Comparison of ENCODE assay signal across 10 cellular contexts in genomic region chr17:35448899-35449227, GRCh38. TPM values are rescaled to one million over a fixed set of nuclear protein-coding genes. Genes with fewer than 3 reads are reported as not detected.
DNase-seq lines count a peak whose midpoint lies in the region; ATAC-seq and TF ChIP-seq lines count a peak whose summit lies in the region.
"Had no signal": no experiment of that assay in that cellular context is flagged by ENCODE, and none has a peak within 500 bp of the region (broad histone marks: within the 10 kb centered on the region; RNA-seq: fewer than 3 reads in every experiment).

No MANE protein-coding gene starts in this region.

- TF ChIP-seq CTCF in AG04450 (IDR thresholded peaks at IDR 0.05; ENCODE audit: low read depth, low read length) (no peak), cardiac fibroblast (IDR thresholded peaks at IDR 0.05; ENCODE audit: low read depth, low read length) (no peak), GM10266 (IDR thresholded peaks at IDR 0.05; ENCODE audit: control insufficient read depth, insufficient read depth, low read depth, missing control alignments) (no peak)

- H3K27me3 ChIP-seq in AG04450 (ENCODE audit: control insufficient read depth, insufficient read depth, low read length): peaks cover 14% of the 10 kb centered on the region

- no peak for DNase-seq in AG04450 (ENCODE audit: low read depth, low spot score)
- DNase-seq in cardiac fibroblast (ENCODE audit: low read depth in 2 of 2): no peak
- no peak for DNase-seq in naive thymus-derived CD8-positive, alpha-beta T cell
- DNase-seq in KG1 (lab: John Stamatoyannopoulos, UW): no peak
- no peak for DNase-seq in GM10266 (ENCODE audit: extremely low spot score)
- no peak for DNase-seq in central memory CD4-positive, alpha-beta T cell
- DNase-seq: cortex of kidney, SHP77 treated with DMSO at 0.1 percent for 48 hours had no signal

- POLR2A ChIA-PET in AG04450 (lab: Yijun Ruan, JAX): interaction anchor here (1.3 to 1.9 kb wide), 2 partner anchors 15 to 75 kb away, joined by 5 to 9 read pairs; partner anchors contain the start of gene SLFN11
- POLR2A ChIA-PET in naive thymus-derived CD8-positive, alpha-beta T cell (lab: Charles Lee): interaction anchor here (0.7 to 2.8 kb wide), 14 partner anchors 10 to 136 kb away, joined by 3 to 30 read pairs (median 8); partner anchors contain the start of gene SLFN11

- H3K4me3 Mint-ChIP-seq in naive thymus-derived CD8-positive, alpha-beta T cell: peak overlapping the region; percentile 77 to 92 (median 86)

- H3K9me3 ChIP-seq in AG04450 (ENCODE audit: control insufficient read depth, insufficient read depth, low read length): peaks cover 5% of the 10 kb centered on the region; the same call in 1 of the 2 replicates

- H3K27ac ChIP-seq in AG04450 (ENCODE audit: low read depth, low read length): no peak overlapping the region

- no peaks in the 10 kb centered on the region for H3K9me3 Mint-ChIP-seq in naive thymus-derived CD8-positive, alpha-beta T cell

- H3K27ac Mint-ChIP-seq in naive thymus-derived CD8-positive, alpha-beta T cell: peak overlapping the region; percentile 82 to 94 (median 92)

- peaks cover 2 to 28% (median 17%) of the 10 kb centered on the region in 4 donors for H3K4me1 Mint-ChIP-seq in naive thymus-derived CD8-positive, alpha-beta T cell

- CTCF ChIA-PET in AG04450 (lab: Charles Lee): interaction anchor here (1.1 to 1.3 kb wide), 2 partner anchors 15 to 210 kb away, joined by 3 to 4 read pairs; no protein-coding TSS in a partner anchor

- peak overlapping the region; percentile 63 for H3K4me3 ChIP-seq in AG04450 (ENCODE audit: low read depth, low read length)
- H3K4me3 ChIP-seq in cardiac fibroblast (replicated peaks in 1 of 2; ENCODE audit: low read depth in 2 of 2, low read length in 2 of 2): peak overlapping the region; percentile 53 to 55

- H3K27me3 Mint-ChIP-seq in naive thymus-derived CD8-positive, alpha-beta T cell: no peaks in the 10 kb centered on the region

- ATAC-seq in HG02642 (IDR thresholded peaks at IDR 0.05; ENCODE audit: poor library complexity, unreplicated experiment) (peak; percentile 11), GM19351 (IDR thresholded peaks at IDR 0.05; ENCODE audit: unreplicated experiment) (no peak)
- ATAC-seq in naive thymus-derived CD8-positive, alpha-beta T cell: no peak

- H3K36me3 Mint-ChIP-seq in naive thymus-derived CD8-positive, alpha-beta T cell: peaks cover 0 to 18% (median 0%) of the 10 kb centered on the region in 3 donors

RNA-seq across cellular contexts. Expression of gene SLFN13, which starts 0.3 kb away (rescaled TPM):
- 2.7 and 3.1 TPM in 2 replicates for polyA plus RNA-seq in AG04450 (2011; rRNA removed)
- polyA minus RNA-seq in AG04450 (2011; rRNA and poly(A)+ RNA removed): 9.7 and 16.3 TPM in 2 replicates
- total RNA-seq in naive thymus-derived CD8-positive, alpha-beta T cell: 10 to 100 TPM; 15.9 to 17.0 TPM
- 1 to 10 TPM; 3.2 to 9.5 (median 3.4) TPM for polyA plus RNA-seq in naive thymus-derived CD8-positive, alpha-beta T cell

RNA-seq across cellular contexts. Expression of gene SLFN12, which starts 16.6 kb away (rescaled TPM):
- 27.7 and 36.1 TPM in 2 replicates for polyA plus RNA-seq in AG04450 (2011; rRNA removed)
- 24.3 and 39.0 TPM in 2 replicates for polyA minus RNA-seq in AG04450 (2011; rRNA and poly(A)+ RNA removed)
- 10 to 100 TPM; 10.5 to 12.1 TPM for total RNA-seq in naive thymus-derived CD8-positive, alpha-beta T cell
- 1 to 10 TPM; 2.0 to 3.1 (median 2.1) TPM for polyA plus RNA-seq in naive thymus-derived CD8-positive, alpha-beta T cell
